Comparison of ENCODE assay signal across 19 cellular contexts in genomic region chr12:82655751-82656150, GRCh38. TPM values are rescaled to one million over a fixed set of nuclear protein-coding genes. Genes with fewer than 3 reads are reported as not detected.
DNase-seq lines count a peak whose midpoint lies in the region; ATAC-seq, FAIRE-seq and TF ChIP-seq lines count a peak whose summit lies in the region.
"Had no signal": no experiment of that assay in that cellular context is flagged by ENCODE, and none has a peak within 500 bp of the region (broad histone marks: within the 10 kb centered on the region; RNA-seq: fewer than 3 reads in every experiment).

No MANE protein-coding gene starts in this region.

- H2AFZ ChIP-seq in keratinocyte (ENCODE audit: control insufficient read depth, low read length) (no peak overlapping the region), Karpas-422 (ENCODE audit: low read length) (no peak overlapping the region)

- H3K9ac ChIP-seq in keratinocyte (ENCODE audit: control insufficient read depth, extremely low read depth, insufficient read depth, low read length) = no peak overlapping the region
- no peak overlapping the region for H3K9ac ChIP-seq in Karpas-422 (ENCODE audit: low read length)

- H3K4me3 ChIP-seq in keratinocyte (ENCODE audit: control insufficient read depth in 2 of 3, extremely low read depth in 1 of 3, insufficient read depth in 2 of 3, low read depth in 1 of 3, low read length in 3 of 3) (no peak overlapping the region), Karpas-422 (ENCODE audit: low read length) (no peak overlapping the region)
- H3K4me3 ChIP-seq: A549 had no signal

- FAIRE-seq in keratinocyte (lab: Jason Lieb, UNC) = peak; percentile 56
- FAIRE-seq: A549, D721Med, GM12892, HTR-8/SVneo had no signal

- H3K4me3 Mint-ChIP-seq in nephron progenitor cell = peak overlapping the region; percentile 19
- no peak overlapping the region for H3K4me3 Mint-ChIP-seq in stimulated activated memory B cell treated with anti-CD40 and anti-IgM and Interleukin-4, amounts not matched to agents 10 μg/mL and 1 μg/mL and 100 μg/mL, for 72 hours
- H3K4me3 Mint-ChIP-seq in activated CD8-positive, alpha-beta memory T cell treated with anti-CD3 and anti-CD28 coated beads, Interleukin-2, amount 10 ng/mL, durations not matched to agents 7 days and 5 days = no peak overlapping the region
- H3K4me3 Mint-ChIP-seq: CD4-positive, alpha-beta memory T cell; H9 had no signal

- H3K9me3 ChIP-seq in keratinocyte (ENCODE audit: control insufficient read depth, low read depth, low read length) = no peaks in the 10 kb centered on the region
- no peaks in the 10 kb centered on the region for H3K9me3 ChIP-seq in Karpas-422 (ENCODE audit: low read length)
- H3K9me3 ChIP-seq: A549, BE2C had no signal

- peaks cover 11% of the 10 kb centered on the region for H3K4me1 ChIP-seq in keratinocyte (ENCODE audit: control insufficient read depth, extremely low read depth, insufficient read depth, low read length)
- no peaks in the 10 kb centered on the region for H3K4me1 ChIP-seq in Karpas-422 (ENCODE audit: low read length)
- H3K4me1 ChIP-seq: BE2C had no signal

- no peaks in the 10 kb centered on the region for H3K36me3 Mint-ChIP-seq in nephron progenitor cell (ENCODE audit: low read depth)
- no peaks in the 10 kb centered on the region for H3K36me3 Mint-ChIP-seq in stimulated activated memory B cell treated with anti-CD40 and anti-IgM and Interleukin-4, amounts not matched to agents 10 μg/mL and 1 μg/mL and 100 μg/mL, for 72 hours
- no peaks in the 10 kb centered on the region for H3K36me3 Mint-ChIP-seq in activated CD8-positive, alpha-beta memory T cell treated with anti-CD3 and anti-CD28 coated beads, Interleukin-2, amount 10 ng/mL, durations not matched to agents 7 days and 5 days
- H3K36me3 Mint-ChIP-seq: CD4-positive, alpha-beta memory T cell had no signal

- H3K4me1 Mint-ChIP-seq in nephron progenitor cell = peaks cover 31% of the 10 kb centered on the region
- H3K4me1 Mint-ChIP-seq in stimulated activated memory B cell treated with anti-CD40 and anti-IgM and Interleukin-4, amounts not matched to agents 10 μg/mL and 1 μg/mL and 100 μg/mL, for 72 hours = no peaks in the 10 kb centered on the region
- H3K4me1 Mint-ChIP-seq in activated CD8-positive, alpha-beta memory T cell treated with anti-CD3 and anti-CD28 coated beads, Interleukin-2, amount 10 ng/mL, durations not matched to agents 7 days and 5 days = peaks cover 8% of the 10 kb centered on the region

- H3K27me3 Mint-ChIP-seq in nephron progenitor cell (ENCODE audit: low read depth, poor library complexity) = no peaks in the 10 kb centered on the region
- H3K27me3 Mint-ChIP-seq in stimulated activated memory B cell treated with anti-CD40 and anti-IgM and Interleukin-4, amounts not matched to agents 10 μg/mL and 1 μg/mL and 100 μg/mL, for 72 hours = no peaks in the 10 kb centered on the region
- H3K27me3 Mint-ChIP-seq in activated CD8-positive, alpha-beta memory T cell treated with anti-CD3 and anti-CD28 coated beads, Interleukin-2, amount 10 ng/mL, durations not matched to agents 7 days and 5 days = peaks cover 4% of the 10 kb centered on the region

- peak overlapping the region; percentile 62 for H3K27ac Mint-ChIP-seq in nephron progenitor cell
- H3K27ac Mint-ChIP-seq in stimulated activated memory B cell treated with anti-CD40 and anti-IgM and Interleukin-4, amounts not matched to agents 10 μg/mL and 1 μg/mL and 100 μg/mL, for 72 hours = no peak overlapping the region
- no peak overlapping the region for H3K27ac Mint-ChIP-seq in activated CD8-positive, alpha-beta memory T cell treated with anti-CD3 and anti-CD28 coated beads, Interleukin-2, amount 10 ng/mL, durations not matched to agents 7 days and 5 days
- H3K27ac Mint-ChIP-seq: CD4-positive, alpha-beta memory T cell; H9 had no signal

- H3K9me1 ChIP-seq in keratinocyte (ENCODE audit: control insufficient read depth, extremely low read depth, insufficient read depth, low read length) = no peaks in the 10 kb centered on the region

- TF ChIP-seq CTCF in keratinocyte (optimal IDR thresholded peaks at IDR 0.05 in 1 of 3, IDR thresholded peaks at IDR 0.05 in 1 of 3, conservative IDR thresholded peaks at IDR 0.05 in 1 of 3; ENCODE audit: extremely low read depth in 1 of 3, insufficient read depth in 2 of 3, low read length in 3 of 3) = no peak
- no peak for TF ChIP-seq CTCF in nephron progenitor cell (IDR thresholded peaks at IDR 0.05)

- no peak for ATAC-seq in stimulated activated memory B cell treated with anti-CD40 and anti-IgM and Interleukin-4, amounts not matched to agents 10 μg/mL and 1 μg/mL and 100 μg/mL, for 72 hours
- ATAC-seq in HG03135 (IDR thresholded peaks at IDR 0.05; ENCODE audit: unreplicated experiment) = no peak
- ATAC-seq in activated CD8-positive, alpha-beta memory T cell treated with anti-CD3 and anti-CD28 coated beads, Interleukin-2, amount 10 ng/mL, durations not matched to agents 7 days and 5 days = no peak
- ATAC-seq: A549 had no signal

- peak; percentile 47 for DNase-seq in NCI-H146 (lab: John Stamatoyannopoulos, UW)
- DNase-seq in NCI-H748 treated with DMSO at 0.1 percent for 48 hours (lab: John Stamatoyannopoulos, UW) = peak; percentile 15
- no peak for DNase-seq in keratinocyte (ENCODE audit: low read depth, low spot score)
- DNase-seq in nephron progenitor cell = no peak
- DNase-seq in activated CD8-positive, alpha-beta memory T cell treated with anti-CD3 and anti-CD28 coated beads, Interleukin-2, amount 10 ng/mL, durations not matched to agents 7 days and 5 days = no peak
- no peak for DNase-seq in Karpas-422
- DNase-seq: BE2C; CD4-positive, alpha-beta memory T cell; DND-41; GDM1; GOT3; H9 had no signal

- H3K9me2 ChIP-seq in Karpas-422 (replicated peaks; ENCODE audit: insufficient read depth, low read length) = no peaks in the 10 kb centered on the region

- no peaks in the 10 kb centered on the region for H3K79me2 ChIP-seq in keratinocyte (ENCODE audit: control insufficient read depth, insufficient read depth, low read length)
- H3K79me2 ChIP-seq in Karpas-422 (ENCODE audit: low read length) = no peaks in the 10 kb centered on the region

- H3K36me3 ChIP-seq in keratinocyte (ENCODE audit: control insufficient read depth in 2 of 2, extremely low read depth in 1 of 2, insufficient read depth in 2 of 2, low read length in 2 of 2) (no peaks in the 10 kb centered on the region), Karpas-422 (ENCODE audit: insufficient read depth, low read length) (no peaks in the 10 kb centered on the region)
- H3K36me3 ChIP-seq: BE2C had no signal

- H3K27ac ChIP-seq in keratinocyte (ENCODE audit: control insufficient read depth, insufficient read depth, low read length) (no peak overlapping the region), Karpas-422 (ENCODE audit: low read length) (no peak overlapping the region)
- H3K27ac ChIP-seq: A549, C4-2B had no signal

- CTCF ChIA-PET in activated CD8-positive, alpha-beta memory T cell treated with anti-CD3 and anti-CD28 coated beads, Interleukin-2, amount 10 ng/mL, durations not matched to agents 7 days and 5 days (lab: Charles Lee) = no interaction called here

- dilution Hi-C loops in keratinocyte (cut with MboI; ENCODE audit: extremely low pct_ligation_motif_present, low sequenced_read_pairs) = no loop called here

- H3K9me3 Mint-ChIP-seq in nephron progenitor cell = peaks cover 23% of the 10 kb centered on the region
- H3K9me3 Mint-ChIP-seq in stimulated activated memory B cell treated with anti-CD40 and anti-IgM and Interleukin-4, amounts not matched to agents 10 μg/mL and 1 μg/mL and 100 μg/mL, for 72 hours = no peaks in the 10 kb centered on the region
- no peaks in the 10 kb centered on the region for H3K9me3 Mint-ChIP-seq in activated CD8-positive, alpha-beta memory T cell treated with anti-CD3 and anti-CD28 coated beads, Interleukin-2, amount 10 ng/mL, durations not matched to agents 7 days and 5 days (ENCODE audit: low read depth)

- H3K4me2 ChIP-seq in keratinocyte (ENCODE audit: control insufficient read depth, extremely low read depth, insufficient read depth, low read depth, low read length) (no peak overlapping the region), Karpas-422 (ENCODE audit: low read depth, low read length, poor library complexity, severe bottlenecking) (no peak overlapping the region)
- H3K4me2 ChIP-seq: A549 had no signal

- H4K20me1 ChIP-seq in keratinocyte (ENCODE audit: control insufficient read depth, extremely low read depth, insufficient read depth, low read length) (no peaks in the 10 kb centered on the region), Karpas-422 (ENCODE audit: insufficient read depth, low read depth, low read length) (no peaks in the 10 kb centered on the region)

- no peaks in the 10 kb centered on the region for H3K27me3 ChIP-seq in keratinocyte (ENCODE audit: control insufficient read depth, extremely low read depth, insufficient read depth, low read length)
- H3K27me3 ChIP-seq in Karpas-422 (ENCODE audit: low read length) = no peaks in the 10 kb centered on the region
- H3K27me3 ChIP-seq: BE2C had no signal

RNA-seq across cellular contexts. Expression of gene TMTC2, which starts 31.0 kb away (rescaled TPM):
- polyA plus RNA-seq in keratinocyte = 3.4 to 3.8 TPM (median 3.7 TPM) in 3 replicates
- 4.1 TPM for polyA plus RNA-seq in keratinocyte (2011; ENCODE audit: low read depth)
- polyA plus RNA-seq in keratinocyte (2011; cell fraction: cytosol; rRNA removed) = 1.2 and 2.3 TPM in 2 replicates
- polyA plus RNA-seq in keratinocyte (2011; cell fraction: nucleus; rRNA removed) = 7.0 and 8.6 TPM in 2 replicates
- 3.7 and 5.2 TPM in 2 replicates for polyA plus RNA-seq in keratinocyte (2012; ENCODE audit: low replicate concordance)
- 5.9 to 7.5 TPM (median 6.2 TPM) in 3 replicates for polyA minus RNA-seq in keratinocyte
- 3.3 TPM for polyA minus RNA-seq in keratinocyte (2011; cell fraction: cytosol; rRNA and poly(A)+ RNA removed)
- polyA minus RNA-seq in keratinocyte (2011; cell fraction: nucleus; rRNA and poly(A)+ RNA removed) = 10.9 and 17.8 TPM in 2 replicates
- total RNA-seq in activated CD8-positive, alpha-beta memory T cell treated with anti-CD3 and anti-CD28 coated beads, Interleukin-2, amount 10 ng/mL, durations not matched to agents 7 days and 5 days = 1 to 10 TPM; 3.3 to 4.5 TPM
- 3.2 and 5.0 TPM in 2 replicates for total RNA-seq in Karpas-422 (2014; rRNA removed; shearing (Covaris generic); ENCODE audit: low replicate concordance)

Comparison
In these comparisons a context has a peak if more than half of its experiments do, and no peak if none do; other contexts are left out.
1. DNase-seq: peak in NCI-H146 (single experiment) and NCI-H748 treated with DMSO at 0.1 percent for 48 hours (single experiment); none in keratinocyte (single experiment), nephron progenitor cell (single experiment), activated CD8-positive, alpha-beta memory T cell treated with anti-CD3 and anti-CD28 coated beads, Interleukin-2, amount 10 ng/mL, durations not matched to agents 7 days and 5 days (single experiment) and Karpas-422 (single experiment).